In the genomic region with DNA sequence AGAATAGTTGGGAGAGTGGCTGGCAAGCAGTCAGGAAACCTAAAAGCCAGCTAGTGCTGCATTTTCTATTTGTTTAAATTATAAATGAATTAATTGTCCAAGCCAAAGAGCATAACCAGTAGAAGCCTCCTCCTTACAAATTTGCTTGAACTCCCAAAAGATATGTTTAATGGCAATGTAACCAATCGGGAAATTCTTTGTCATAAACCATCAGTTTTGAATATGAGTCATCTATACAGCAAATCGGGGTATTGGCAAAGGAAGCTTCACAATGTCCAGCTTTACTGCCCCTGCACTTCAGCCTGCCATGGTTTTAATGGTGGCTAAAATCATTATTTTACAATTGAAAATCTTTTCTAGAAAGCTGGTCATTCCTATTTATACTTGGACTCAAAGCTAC, we compare ENCODE assay signal across 17 cellular contexts.
DNase-seq lines count a peak whose midpoint lies in the region; FAIRE-seq and TF ChIP-seq lines count a peak whose summit lies in the region.
"Had no signal": no experiment of that assay in that cellular context is flagged by ENCODE, and none has a peak within 500 bp of the region (broad histone marks: within the 10 kb centered on the region; RNA-seq: fewer than 3 reads in every experiment).

No MANE protein-coding gene starts in this region.

- no peak overlapping the region for H4K12ac ChIP-seq in trophoblast cell (ENCODE audit: low read depth, low read length)

- TF ChIP-seq POLR2A in endothelial cell of umbilical vein (IDR thresholded peaks at IDR 0.05; ENCODE audit: low read depth, low read length) = no peak

- no peak overlapping the region for H3K4ac ChIP-seq in trophoblast cell (ENCODE audit: low read depth, low read length)

- H3K79me2 ChIP-seq in endothelial cell of umbilical vein (ENCODE audit: control insufficient read depth, insufficient read depth, low read length) = peaks cover 3% of the 10 kb centered on the region
- H3K79me2 ChIP-seq in trophoblast cell (ENCODE audit: control insufficient read depth, insufficient read depth, low read length, poor library complexity) = no peaks in the 10 kb centered on the region

- no peak overlapping the region for H2BK5ac ChIP-seq in trophoblast cell (ENCODE audit: low read depth, low read length, poor library complexity)

- H2BK120ac ChIP-seq in trophoblast cell (ENCODE audit: insufficient read depth, low read length, poor library complexity) = no peak overlapping the region

- no peak overlapping the region for H3K23ac ChIP-seq in trophoblast cell (ENCODE audit: low read length)

- H3K4me2 ChIP-seq in endothelial cell of umbilical vein (ENCODE audit: insufficient read depth, low read length) (no peak overlapping the region), trophoblast cell (ENCODE audit: low read length) (no peak overlapping the region)
- H3K4me2 ChIP-seq: A549, GM23338 had no signal

- dilution Hi-C loops in endothelial cell of umbilical vein (cut with MboI; ENCODE audit: extremely low pct_ligation_motif_present, low sequenced_read_pairs) = no loop called here

- CTCF ChIA-PET in endothelial cell of umbilical vein (lab: Charles Lee) = interaction anchor here (1.0 to 1.8 kb wide), 4 partner anchors 10 to 89 kb away, joined by 3 to 8 read pairs (median 4); no protein-coding TSS in a partner anchor

- H3K27me3 ChIP-seq in MG63 (no peaks in the 10 kb centered on the region), endothelial cell of umbilical vein (ENCODE audit: control insufficient read depth in 2 of 2, insufficient read depth in 2 of 2, low read length in 2 of 2) (no peaks in the 10 kb centered on the region), trophoblast cell (ENCODE audit: insufficient read depth, low read length) (no peaks in the 10 kb centered on the region)

- H3K36me3 ChIP-seq in MG63 (peaks cover 8% of the 10 kb centered on the region; the same call in 1 of the 2 replicates), endothelial cell of umbilical vein (ENCODE audit: control insufficient read depth in 2 of 2, extremely low read depth in 1 of 2, insufficient read depth in 2 of 2, low read length in 2 of 2) (no peaks in the 10 kb centered on the region), trophoblast cell (ENCODE audit: control insufficient read depth in 1 of 2, insufficient read depth in 2 of 2, low read length in 2 of 2) (no peaks in the 10 kb centered on the region)

- H3K9ac ChIP-seq in endothelial cell of umbilical vein (replicated peaks; ENCODE audit: extremely low read depth, insufficient read depth, low read length) (no peak overlapping the region), trophoblast cell (ENCODE audit: low read length) (no peak overlapping the region)

- H3K9me3 ChIP-seq in MG63 (peaks cover 2% of the 10 kb centered on the region; the same call in 1 of the 2 replicates), endothelial cell of umbilical vein (replicated peaks; ENCODE audit: control insufficient read depth, insufficient read depth, low read length) (no peaks in the 10 kb centered on the region), trophoblast cell (ENCODE audit: insufficient read depth, low read depth, low read length) (no peaks in the 10 kb centered on the region)
- H3K9me3 ChIP-seq: A549, Caco-2 had no signal

- no peak overlapping the region for H3K4me3 ChIP-seq in MG63
- H3K4me3 ChIP-seq in endothelial cell of umbilical vein (replicated peaks in 1 of 3; ENCODE audit: insufficient read depth in 1 of 3, low read depth in 1 of 3, low read length in 3 of 3) = no peak overlapping the region
- no peak overlapping the region for H3K4me3 ChIP-seq in trophoblast cell (ENCODE audit: low read depth, low read length)
- H3K4me3 ChIP-seq: A549, GM23338 had no signal

- H3K4me1 ChIP-seq in endothelial cell of umbilical vein (ENCODE audit: control insufficient read depth, extremely low read depth, insufficient read depth, low read length) = peaks cover 5% of the 10 kb centered on the region
- H3K4me1 ChIP-seq in trophoblast cell (ENCODE audit: control insufficient read depth in 1 of 2, insufficient read depth in 2 of 2, low read length in 2 of 2) = peaks cover 5 to 17% of the 10 kb centered on the region in 2 experiments
- H3K4me1 ChIP-seq: A549 had no signal

- no peak overlapping the region for H4K91ac ChIP-seq in trophoblast cell (ENCODE audit: low read depth, low read length)

- BruUV-seq in endothelial cell of umbilical vein (replicated peaks; lab: Mats Ljungman, UMichigan) = no TSS peak

- H3K79me1 ChIP-seq in trophoblast cell (ENCODE audit: low read length) = peaks cover 8% of the 10 kb centered on the region

- POLR2A ChIA-PET in endothelial cell of umbilical vein (lab: Charles Lee) = no interaction called here

- intact Hi-C loops in endothelial cell of umbilical vein (cut with micrococcal nuclease) = no loop called here

- no peak overlapping the region for H2AFZ ChIP-seq in endothelial cell of umbilical vein (ENCODE audit: low read depth, low read length)
- H2AFZ ChIP-seq in trophoblast cell (ENCODE audit: insufficient read depth, low read length, poor library complexity) = no peak overlapping the region
- H2AFZ ChIP-seq: GM23338 had no signal

- WGBS in trophoblast cell (ENCODE audit: extremely low coverage, insufficient coverage, insufficient read length) = no CpG with 5 or more reads among the region's 2 CpGs

- H3K18ac ChIP-seq in trophoblast cell (ENCODE audit: low read length) = no peak overlapping the region

- no peak overlapping the region for H3K27ac ChIP-seq in endothelial cell of umbilical vein (ENCODE audit: insufficient read depth, low read depth, low read length)
- no peak overlapping the region for H3K27ac ChIP-seq in trophoblast cell (ENCODE audit: low read depth, low read length)
- H3K27ac ChIP-seq: A549, C4-2B had no signal

- no peaks in the 10 kb centered on the region for H4K20me1 ChIP-seq in endothelial cell of umbilical vein (replicated peaks; ENCODE audit: control insufficient read depth, extremely low read depth, insufficient read depth, low read length)

- peak; percentile 62 for FAIRE-seq in endothelial cell of umbilical vein (lab: Jason Lieb, UNC)
- FAIRE-seq: A549, D721Med, HepG2 had no signal

- no peak overlapping the region for H4K8ac ChIP-seq in trophoblast cell (ENCODE audit: low read depth, low read length)

- H2AK5ac ChIP-seq in trophoblast cell (ENCODE audit: low read length) = no peak overlapping the region

- DNase-seq in HCEC 1CT (peak; percentile 20), MG63 (peak; percentile 12), endothelial cell of umbilical vein (ENCODE audit: low read depth, low spot score) (no peak), amygdala (lab: John Stamatoyannopoulos, UW) (no peak), trophoblast cell (no peak), 8988T (no peak), GOT3 (lab: John Stamatoyannopoulos, UW) (no peak)
- DNase-seq: AML-193; Caco-2; CD4-positive, alpha-beta T cell; GF-D8; H7 had no signal

- TF ChIP-seq CTCF in endothelial cell of umbilical vein (IDR thresholded peaks at IDR 0.05; ENCODE audit: extremely low read depth in 1 of 2, insufficient read depth in 1 of 2, low read depth in 1 of 2, low read length in 2 of 2) = no peak

- no peaks in the 10 kb centered on the region for H3K9me1 ChIP-seq in endothelial cell of umbilical vein (replicated peaks; ENCODE audit: control insufficient read depth, extremely low read depth, insufficient read depth, low read length)

- H2BK12ac ChIP-seq in trophoblast cell (ENCODE audit: low read length) = no peak overlapping the region

- H3K14ac ChIP-seq in trophoblast cell (ENCODE audit: low read length) = no peak overlapping the region

TF ChIP-seq in endothelial cell of umbilical vein, 7 proteins besides CTCF, POLR2A, EP300 and RAD21:
- TF ChIP-seq EZH2 (IDR thresholded peaks at IDR 0.05; ENCODE audit: borderline replicate concordance, low read depth, low read length, severe bottlenecking) (no peak), JUN (IDR thresholded peaks at IDR 0.05; ENCODE audit: borderline replicate concordance, insufficient read depth, insufficient read length, low read depth) (peak; percentile 20), FOS (IDR thresholded peaks at IDR 0.05; ENCODE audit: borderline replicate concordance, insufficient read depth, low read length) (no peak), MYC (IDR thresholded peaks at IDR 0.05; ENCODE audit: low read depth, low read length) (no peak), POLR2AphosphoS5 (IDR thresholded peaks at IDR 0.05; ENCODE audit: insufficient read depth, low read depth, low read length) (no peak)

Comparison
In these comparisons a context has a peak if more than half of its experiments do, and no peak if none do; other contexts are left out.
1. DNase-seq: peak in HCEC 1CT (single experiment) and MG63 (single experiment); none in endothelial cell of umbilical vein (single experiment), amygdala (0 of 56), trophoblast cell (0 of 2), 8988T (single experiment) and GOT3 (single experiment).